Comparison of ENCODE assay signal across 1 cellular context in the genomic region with DNA sequence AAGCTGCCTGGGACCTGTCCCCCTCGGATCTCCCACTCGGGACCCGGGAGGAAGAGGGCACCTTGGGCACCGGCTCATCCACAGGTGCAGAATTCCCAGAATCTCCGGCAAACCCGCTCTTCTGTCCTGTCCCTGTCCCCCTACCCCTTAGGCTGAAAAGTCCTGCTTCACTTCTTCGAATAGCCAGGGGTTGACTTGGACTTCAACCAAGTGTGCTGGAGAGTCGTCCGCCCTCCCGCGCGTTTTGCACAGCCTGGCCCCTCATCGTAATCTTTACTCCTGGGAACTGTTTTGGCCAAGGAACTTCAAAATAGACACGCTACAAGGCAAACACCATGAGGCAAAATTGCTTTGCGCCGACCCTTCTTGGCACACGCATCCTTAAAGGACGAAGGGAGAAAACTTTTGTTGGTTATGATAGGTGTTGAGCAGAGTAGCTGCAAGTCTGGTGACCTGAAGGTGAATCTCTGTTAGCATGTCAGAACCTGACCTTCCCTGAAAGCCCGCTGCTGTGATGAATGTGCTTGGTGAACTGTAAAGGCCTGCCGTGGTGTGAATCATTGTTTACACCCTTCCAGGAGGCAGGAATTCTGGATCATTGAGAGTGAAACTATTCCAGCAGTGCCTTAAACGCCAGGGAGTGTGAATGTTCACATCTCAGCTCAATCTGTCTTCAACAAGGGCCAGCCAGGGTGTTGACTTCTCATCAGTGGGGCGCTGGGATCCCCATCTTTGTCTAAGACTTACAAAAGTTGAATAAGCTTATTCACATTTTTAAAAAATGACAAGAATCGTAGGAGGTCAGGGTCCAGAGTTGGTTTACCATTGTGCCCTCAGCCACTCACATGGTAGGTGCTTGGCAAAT.
TF ChIP-seq lines count a peak whose summit lies in the region.

No MANE protein-coding gene starts in this region.

TF ChIP-seq in HCT116, 20 proteins besides CTCF, POLR2A, EP300 and RAD21 (continued from another document):
- TF ChIP-seq, protein P1, sequence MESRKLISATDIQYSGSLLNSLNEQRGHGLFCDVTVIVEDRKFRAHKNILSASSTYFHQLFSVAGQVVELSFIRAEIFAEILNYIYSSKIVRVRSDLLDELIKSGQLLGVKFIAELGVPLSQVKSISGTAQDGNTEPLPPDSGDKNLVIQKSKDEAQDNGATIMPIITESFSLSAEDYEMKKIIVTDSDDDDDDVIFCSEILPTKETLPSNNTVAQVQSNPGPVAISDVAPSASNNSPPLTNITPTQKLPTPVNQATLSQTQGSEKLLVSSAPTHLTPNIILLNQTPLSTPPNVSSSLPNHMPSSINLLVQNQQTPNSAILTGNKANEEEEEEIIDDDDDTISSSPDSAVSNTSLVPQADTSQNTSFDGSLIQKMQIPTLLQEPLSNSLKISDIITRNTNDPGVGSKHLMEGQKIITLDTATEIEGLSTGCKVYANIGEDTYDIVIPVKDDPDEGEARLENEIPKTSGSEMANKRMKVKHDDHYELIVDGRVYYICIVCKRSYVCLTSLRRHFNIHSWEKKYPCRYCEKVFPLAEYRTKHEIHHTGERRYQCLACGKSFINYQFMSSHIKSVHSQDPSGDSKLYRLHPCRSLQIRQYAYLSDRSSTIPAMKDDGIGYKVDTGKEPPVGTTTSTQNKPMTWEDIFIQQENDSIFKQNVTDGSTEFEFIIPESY (IDR thresholded peaks at IDR 0.05; ENCODE audit: extremely low read depth, insufficient replicate concordance, low read length) = no peak
- TF ChIP-seq TCF7L2 (IDR thresholded peaks at IDR 0.05; ENCODE audit: borderline replicate concordance, extremely low read depth, insufficient read depth, insufficient read length) (no peak), ZFX (IDR thresholded peaks at IDR 0.05) (no peak), CBX3 (IDR thresholded peaks at IDR 0.05; ENCODE audit: low read depth) (peak; percentile 72; the same call in 1 of the 2 replicates), SRF (IDR thresholded peaks at IDR 0.05; ENCODE audit: low read depth) (no peak), JUND (IDR thresholded peaks at IDR 0.05) (peak; percentile 37; the same call in 1 of the 2 replicates), EGR1 (IDR thresholded peaks at IDR 0.05; ENCODE audit: low read depth) (no peak)
- TF ChIP-seq, protein P2, sequence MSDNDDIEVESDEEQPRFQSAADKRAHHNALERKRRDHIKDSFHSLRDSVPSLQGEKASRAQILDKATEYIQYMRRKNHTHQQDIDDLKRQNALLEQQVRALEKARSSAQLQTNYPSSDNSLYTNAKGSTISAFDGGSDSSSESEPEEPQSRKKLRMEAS (IDR thresholded peaks at IDR 0.05) = peak; percentile 56
